In genomic region chr4:122503214-122503613, GRCh38 we compare ENCODE assay signal across 23 cellular contexts. TPM values are rescaled to one million over a fixed set of nuclear protein-coding genes. Genes with fewer than 3 reads are reported as not detected.
DNase-seq lines count a peak whose midpoint lies in the region; TF ChIP-seq lines count a peak whose summit lies in the region.
"Had no signal": no experiment of that assay in that cellular context is flagged by ENCODE, and none has a peak within 500 bp of the region (broad histone marks: within the 10 kb centered on the region; RNA-seq: fewer than 3 reads in every experiment).

No MANE protein-coding gene starts in this region.

- no peak for TF ChIP-seq CTCF in neural progenitor cell (IDR thresholded peaks at IDR 0.05)
- no peak for TF ChIP-seq CTCF in brain microvascular endothelial cell (IDR thresholded peaks at IDR 0.05; ENCODE audit: low read depth, low read length, missing control alignments)
- TF ChIP-seq CTCF in tibial nerve (IDR thresholded peaks at IDR 0.05): no peak

- peak overlapping the region; percentile 12 for H2AFZ ChIP-seq in neural progenitor cell (replicated peaks)

- no peaks in the 10 kb centered on the region for H3K9me3 ChIP-seq in neural progenitor cell (ENCODE audit: low read depth)
- H3K9me3 ChIP-seq in tibial nerve: no peaks in the 10 kb centered on the region
- H3K9me3 ChIP-seq: body of pancreas, colonic mucosa, upper lobe of right lung had no signal

- no peak for TF ChIP-seq EP300 in tibial nerve (IDR thresholded peaks at IDR 0.05)

- no peaks in the 10 kb centered on the region for H3K27me3 Mint-ChIP-seq in activated naive CD4-positive, alpha-beta T cell treated with anti-CD3 and anti-CD28 coated beads, Interleukin-2, amount 50 U/mL, for 24 hours
- peaks cover 16% of the 10 kb centered on the region for H3K27me3 Mint-ChIP-seq in activated T-helper 2 cell treated with anti-CD3 and anti-CD28 coated beads, Interferon-gamma antibody, Interleukin-2, Interleukin-4, amounts not matched to agents 10 μg/mL and 5 μg/mL and 100 μg/mL, durations not matched to agents 14 hours and 24 hours and 36 hours (ENCODE audit: low read depth)
- H3K27me3 Mint-ChIP-seq in neural progenitor cell (ENCODE audit: insufficient read depth, low read depth): peaks cover 2% of the 10 kb centered on the region

- intact Hi-C loops in activated T-helper 2 cell treated with anti-CD3 and anti-CD28 coated beads, Interferon-gamma antibody, Interleukin-2, Interleukin-4, amounts not matched to agents 10 μg/mL and 5 μg/mL and 100 μg/mL, durations not matched to agents 14 hours and 24 hours and 36 hours (cut with micrococcal nuclease): loop anchor here (1.0 to 5.0 kb wide), 5 partner anchors 34 to 351 kb away; partner anchors contain the start of gene BLTP1

- H3K27me3 ChIP-seq in neural progenitor cell (no peaks in the 10 kb centered on the region), brain microvascular endothelial cell (replicated peaks) (no peaks in the 10 kb centered on the region), tibial nerve (no peaks in the 10 kb centered on the region)
- H3K27me3 ChIP-seq: body of pancreas, colonic mucosa, upper lobe of right lung had no signal

- H3K36me3 ChIP-seq in neural progenitor cell (no peaks in the 10 kb centered on the region), brain microvascular endothelial cell (replicated peaks) (no peaks in the 10 kb centered on the region), tibial nerve (no peaks in the 10 kb centered on the region)
- H3K36me3 ChIP-seq: colonic mucosa, upper lobe of right lung had no signal

- in situ Hi-C loops in brain microvascular endothelial cell (cut with HindIII; ENCODE audit: low pct_ligation_motif_present, low sequenced_read_pairs): no loop called here

- peaks cover 4% of the 10 kb centered on the region for H3K9me3 Mint-ChIP-seq in activated naive CD4-positive, alpha-beta T cell treated with anti-CD3 and anti-CD28 coated beads, Interleukin-2, amount 50 U/mL, for 24 hours
- H3K9me3 Mint-ChIP-seq in activated T-helper 2 cell treated with anti-CD3 and anti-CD28 coated beads, Interferon-gamma antibody, Interleukin-2, Interleukin-4, amounts not matched to agents 10 μg/mL and 5 μg/mL and 100 μg/mL, durations not matched to agents 14 hours and 24 hours and 36 hours: no peaks in the 10 kb centered on the region
- H3K9me3 Mint-ChIP-seq in neural progenitor cell: no peaks in the 10 kb centered on the region
- H3K9me3 Mint-ChIP-seq: HFFc6; stimulated activated naive B cell treated with anti-CD40 and anti-IgM and Interleukin-4, amounts not matched to agents 10 μg/mL and 1 μg/mL and 100 μg/mL, for 72 hours had no signal

- H4K20me1 ChIP-seq in neural progenitor cell (ENCODE audit: low read depth): no peaks in the 10 kb centered on the region

- 47 to 54% methylated on average over 3 of the region's 3 CpGs for WGBS in tibial nerve, 2 donors

- peak overlapping the region; percentile 19 for H3K4me3 Mint-ChIP-seq in activated naive CD4-positive, alpha-beta T cell treated with anti-CD3 and anti-CD28 coated beads, Interleukin-2, amount 50 U/mL, for 24 hours
- H3K4me3 Mint-ChIP-seq in activated T-helper 2 cell treated with anti-CD3 and anti-CD28 coated beads, Interferon-gamma antibody, Interleukin-2, Interleukin-4, amounts not matched to agents 10 μg/mL and 5 μg/mL and 100 μg/mL, durations not matched to agents 14 hours and 24 hours and 36 hours (ENCODE audit: low read depth): no peak overlapping the region
- H3K4me3 Mint-ChIP-seq in neural progenitor cell: no peak overlapping the region
- H3K4me3 Mint-ChIP-seq: HFFc6; stimulated activated naive B cell treated with anti-CD40 and anti-IgM and Interleukin-4, amounts not matched to agents 10 μg/mL and 1 μg/mL and 100 μg/mL, for 72 hours had no signal

- no peak overlapping the region for H3K9ac ChIP-seq in neural progenitor cell

- no peak for DNase-seq in activated naive CD4-positive, alpha-beta T cell (lab: John Stamatoyannopoulos, UW)
- DNase-seq in OCI-M2 (lab: John Stamatoyannopoulos, UW; ENCODE audit: unreplicated experiment) (peak; percentile 32), neural progenitor cell (ENCODE audit: low spot score) (no peak), NCI-H187 treated with DMSO at 0.1 percent for 48 hours (lab: John Stamatoyannopoulos, UW) (no peak), brain microvascular endothelial cell (no peak), tibial nerve (ENCODE audit: low spot score in 2 of 2) (no peak)
- DNase-seq in activated T-helper 2 cell treated with anti-CD3 and anti-CD28 coated beads, Interferon-gamma antibody, Interleukin-2, Interleukin-4, amounts not matched to agents 10 μg/mL and 5 μg/mL and 100 μg/mL, durations not matched to agents 14 hours and 24 hours and 36 hours (ENCODE audit: low spot score): peak; percentile 23
- DNase-seq: body of pancreas; colonic mucosa; foreskin fibroblast; HFFc6; hypothalamus; KG1; NCI-H2029; NCI-H446; nucleus accumbens; retina; RPMI8226; stimulated activated CD4-positive, alpha-beta T cell treated with anti-CD3 and anti-CD28 coated beads, Interleukin-12 subunit alpha, Interleukin-12 subunit beta, amount 100 ng/mL, for 4 hours; stimulated activated naive B cell treated with anti-CD40 and anti-IgM and Interleukin-4, amounts not matched to agents 10 μg/mL and 1 μg/mL and 100 μg/mL, for 72 hours; upper lobe of right lung had no signal

- H3K79me2 ChIP-seq in neural progenitor cell (ENCODE audit: low read depth): no peaks in the 10 kb centered on the region

- H3K4me1 ChIP-seq in neural progenitor cell: no peaks in the 10 kb centered on the region
- no peaks in the 10 kb centered on the region for H3K4me1 ChIP-seq in tibial nerve
- H3K4me1 ChIP-seq: body of pancreas, colonic mucosa, upper lobe of right lung had no signal

- peak overlapping the region; percentile 80 for H3K27ac Mint-ChIP-seq in activated naive CD4-positive, alpha-beta T cell treated with anti-CD3 and anti-CD28 coated beads, Interleukin-2, amount 50 U/mL, for 24 hours
- peak overlapping the region; percentile 65 for H3K27ac Mint-ChIP-seq in activated T-helper 2 cell treated with anti-CD3 and anti-CD28 coated beads, Interferon-gamma antibody, Interleukin-2, Interleukin-4, amounts not matched to agents 10 μg/mL and 5 μg/mL and 100 μg/mL, durations not matched to agents 14 hours and 24 hours and 36 hours
- H3K27ac Mint-ChIP-seq in neural progenitor cell: no peak overlapping the region
- H3K27ac Mint-ChIP-seq: HFFc6; stimulated activated naive B cell treated with anti-CD40 and anti-IgM and Interleukin-4, amounts not matched to agents 10 μg/mL and 1 μg/mL and 100 μg/mL, for 72 hours had no signal

- H3K27ac ChIP-seq in neural progenitor cell: no peak overlapping the region
- no peak overlapping the region for H3K27ac ChIP-seq in brain microvascular endothelial cell
- H3K27ac ChIP-seq in tibial nerve: no peak overlapping the region
- H3K27ac ChIP-seq: body of pancreas, colonic mucosa, upper lobe of right lung had no signal

- H3K36me3 Mint-ChIP-seq in activated naive CD4-positive, alpha-beta T cell treated with anti-CD3 and anti-CD28 coated beads, Interleukin-2, amount 50 U/mL, for 24 hours: no peaks in the 10 kb centered on the region
- H3K36me3 Mint-ChIP-seq in activated T-helper 2 cell treated with anti-CD3 and anti-CD28 coated beads, Interferon-gamma antibody, Interleukin-2, Interleukin-4, amounts not matched to agents 10 μg/mL and 5 μg/mL and 100 μg/mL, durations not matched to agents 14 hours and 24 hours and 36 hours (ENCODE audit: low read depth): peaks cover 6% of the 10 kb centered on the region
- no peaks in the 10 kb centered on the region for H3K36me3 Mint-ChIP-seq in neural progenitor cell
- H3K36me3 Mint-ChIP-seq: stimulated activated naive B cell treated with anti-CD40 and anti-IgM and Interleukin-4, amounts not matched to agents 10 μg/mL and 1 μg/mL and 100 μg/mL, for 72 hours had no signal

- TF ChIP-seq POLR2A in tibial nerve (IDR thresholded peaks at IDR 0.05): no peak

- H3K4me3 ChIP-seq in neural progenitor cell (no peak overlapping the region), brain microvascular endothelial cell (ENCODE audit: low read depth, low read length) (no peak overlapping the region), tibial nerve (no peak overlapping the region)
- H3K4me3 ChIP-seq: body of pancreas, colonic mucosa, lung, upper lobe of right lung had no signal

- H3K4me1 Mint-ChIP-seq in activated naive CD4-positive, alpha-beta T cell treated with anti-CD3 and anti-CD28 coated beads, Interleukin-2, amount 50 U/mL, for 24 hours: peaks cover 45% of the 10 kb centered on the region
- peaks cover 56% of the 10 kb centered on the region for H3K4me1 Mint-ChIP-seq in activated T-helper 2 cell treated with anti-CD3 and anti-CD28 coated beads, Interferon-gamma antibody, Interleukin-2, Interleukin-4, amounts not matched to agents 10 μg/mL and 5 μg/mL and 100 μg/mL, durations not matched to agents 14 hours and 24 hours and 36 hours (ENCODE audit: low read depth)
- no peaks in the 10 kb centered on the region for H3K4me1 Mint-ChIP-seq in neural progenitor cell
- H3K4me1 Mint-ChIP-seq: stimulated activated naive B cell treated with anti-CD40 and anti-IgM and Interleukin-4, amounts not matched to agents 10 μg/mL and 1 μg/mL and 100 μg/mL, for 72 hours had no signal

- no peaks in the 10 kb centered on the region for H3F3A ChIP-seq in neural progenitor cell (ENCODE audit: low read depth)

- no peak overlapping the region for H3K4me2 ChIP-seq in neural progenitor cell

RNA-seq across cellular contexts. Expression of gene IL2, which starts 46.7 kb away (rescaled TPM):
- total RNA-seq in activated T-helper 2 cell treated with anti-CD3 and anti-CD28 coated beads, Interferon-gamma antibody, Interleukin-2, Interleukin-4, amounts not matched to agents 10 μg/mL and 5 μg/mL and 100 μg/mL, durations not matched to agents 14 hours and 24 hours and 36 hours: 95.9 and 101 TPM in 2 replicates
- total RNA-seq in neural progenitor cell (ENCODE audit: low replicate concordance): not detected in 2 replicates
- total RNA-seq in tibial nerve: under 1 TPM in 1 of 4 donors, not detected in 3; 0.98 TPM
- total RNA-seq: body of pancreas, HFFc6, upper lobe of right lung had no signal

Comparison
In these comparisons a context has a peak if more than half of its experiments do, and no peak if none do; other contexts are left out.
1. DNase-seq: peak in OCI-M2 (single experiment) and activated T-helper 2 cell treated with anti-CD3 and anti-CD28 coated beads, Interferon-gamma antibody, Interleukin-2, Interleukin-4, amounts not matched to agents 10 μg/mL and 5 μg/mL and 100 μg/mL, durations not matched to agents 14 hours and 24 hours and 36 hours (single experiment); none in activated naive CD4-positive, alpha-beta T cell (0 of 4), neural progenitor cell (single experiment), NCI-H187 treated with DMSO at 0.1 percent for 48 hours (single experiment), brain microvascular endothelial cell (single experiment) and tibial nerve (0 of 2).
2. RNA of gene IL2, which starts 46.7 kb away (total RNA-seq): 95.9 to 101 TPM in activated T-helper 2 cell treated with anti-CD3 and anti-CD28 coated beads, Interferon-gamma antibody, Interleukin-2, Interleukin-4, amounts not matched to agents 10 μg/mL and 5 μg/mL and 100 μg/mL, durations not matched to agents 14 hours and 24 hours and 36 hours; not detected in neural progenitor cell and 0.98 TPM in tibial nerve; every median in the first group is over 10 times any median in the second.